In genomic region chr1:215672482-215672881, GRCh38 we compare ENCODE assay signal across 20 cellular contexts.
"Had no signal": no experiment of that assay in that cellular context is flagged by ENCODE, and none has a peak within 500 bp of the region (broad histone marks: within the 10 kb centered on the region; RNA-seq: fewer than 3 reads in every experiment).

No MANE protein-coding gene starts in this region.

- ATAC-seq: activated CD8-positive, alpha-beta memory T cell treated with anti-CD3 and anti-CD28 coated beads, Interleukin-2, amount 10 ng/mL, durations not matched to agents 7 days and 5 days; naive thymus-derived CD8-positive, alpha-beta T cell had no signal

- H3K36me3 ChIP-seq: neutrophil, sigmoid colon, spleen, tibial artery had no signal

- H3K4me3 ChIP-seq: dorsolateral prefrontal cortex, sigmoid colon, spleen, tibial artery had no signal

- H2AFZ ChIP-seq: parathyroid adenoma had no signal

- H3K79me2 ChIP-seq: parathyroid adenoma had no signal

- H3K9me3 ChIP-seq: neutrophil, sigmoid colon, spleen, tibial artery had no signal

- H3K27ac ChIP-seq: dorsolateral prefrontal cortex, neutrophil, parathyroid adenoma, sigmoid colon, spleen, tibial artery had no signal

- H3K9ac ChIP-seq: parathyroid adenoma had no signal

- DNase-seq: activated CD4-positive, alpha-beta memory T cell treated with anti-CD3 and anti-CD28 coated beads, Interleukin-2, amount 10 ng/mL, durations not matched to agents 7 days and 5 days; activated CD4-positive, alpha-beta T cell treated with anti-CD3 and anti-CD28 coated beads for 48 hours; activated CD4-positive, CD25-positive, alpha-beta regulatory T cell; activated CD8-positive, alpha-beta memory T cell treated with anti-CD3 and anti-CD28 coated beads, Interleukin-2, amount 10 ng/mL, durations not matched to agents 7 days and 5 days; activated naive CD4-positive, alpha-beta T cell; activated naive CD8-positive, alpha-beta T cell treated with anti-CD3 and anti-CD28 coated beads, Interleukin-2, amount 10 ng/mL, durations not matched to agents 7 days and 5 days; central memory CD4-positive, alpha-beta T cell; dorsolateral prefrontal cortex; erythroblast; mesendoderm; naive thymus-derived CD8-positive, alpha-beta T cell; sigmoid colon; spleen; stimulated activated CD8-positive, alpha-beta memory T cell treated with anti-CD3 and anti-CD28 coated beads, Interleukin-4, amount 100 ng/mL, for 48 hours; stimulated activated naive CD4-positive, alpha-beta T cell treated with Interleukin-2 at 50 U/mL for 16 hours; substantia nigra; T-helper 9 cell; tibial artery had no signal

- H3K4me1 ChIP-seq: parathyroid adenoma, sigmoid colon, spleen had no signal

- H3K27me3 ChIP-seq: neutrophil, sigmoid colon, spleen had no signal
